In the genomic region with DNA sequence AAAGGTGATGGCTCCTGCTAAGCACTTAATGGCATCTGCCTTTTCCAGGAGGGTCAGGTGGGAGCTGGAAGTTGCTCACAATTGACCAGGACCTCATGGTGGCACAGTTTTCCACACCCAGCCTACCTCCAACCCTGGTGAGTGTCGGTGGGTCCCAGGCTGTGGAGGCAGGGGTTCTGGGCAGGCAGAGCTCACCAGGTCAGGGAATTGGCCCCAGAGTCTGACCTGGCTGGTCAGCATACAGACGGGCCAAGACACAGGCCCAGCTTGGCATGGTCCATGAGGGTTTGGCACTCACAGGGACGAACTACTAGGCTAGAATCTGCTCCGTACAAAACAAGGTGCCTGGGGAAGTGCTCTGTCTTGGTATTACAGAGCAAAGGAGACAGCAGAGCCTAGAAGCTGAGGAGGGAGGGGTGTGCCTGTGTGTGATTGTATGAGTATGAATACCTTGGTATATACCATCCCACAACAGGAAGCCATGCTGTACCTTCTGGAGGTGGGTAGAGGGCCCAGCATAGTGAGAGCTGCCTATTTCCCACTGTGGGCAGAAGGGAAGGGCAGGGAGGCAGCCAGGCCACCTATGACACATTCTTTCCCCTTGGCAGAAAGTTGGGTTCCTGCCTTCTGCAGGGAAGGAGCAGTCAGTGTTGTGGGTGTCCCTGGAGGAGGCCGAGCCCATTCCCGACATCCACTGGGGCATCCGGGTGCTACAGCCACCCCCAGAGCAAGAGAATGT, we compare ENCODE assay signal across 34 cellular contexts. TPM values are rescaled to one million over a fixed set of nuclear protein-coding genes. Genes with fewer than 3 reads are reported as not detected.
"Had no signal": no experiment of that assay in that cellular context is flagged by ENCODE, and none has a peak within 500 bp of the region (broad histone marks: within the 10 kb centered on the region; RNA-seq: fewer than 3 reads in every experiment).

No MANE protein-coding gene starts in this region.

- H3K9me3 Mint-ChIP-seq: activated B cell treated with CpG ODN at 0.5 μM for 24 hours; activated CD4-positive, alpha-beta memory T cell treated with anti-CD3 and anti-CD28 coated beads for 36 hours; activated naive CD8-positive, alpha-beta T cell treated with anti-CD3 and anti-CD28 coated beads, Interleukin-2, amount 10 ng/mL, durations not matched to agents 7 days and 5 days; activated T-cell treated with anti-CD3 and anti-CD28 coated beads, Interleukin-2, amount 50 U/mL, for 72 hours; activated T-helper 17 cell treated with anti-CD3 and anti-CD28 coated beads, Interleukin-2, amount 50 U/mL, for 72 hours; T-cell had no signal

- H3K27me3 Mint-ChIP-seq: activated B cell treated with CpG ODN at 0.5 μM for 24 hours; activated CD4-positive, alpha-beta memory T cell treated with anti-CD3 and anti-CD28 coated beads for 36 hours; activated naive CD8-positive, alpha-beta T cell treated with anti-CD3 and anti-CD28 coated beads, Interleukin-2, amount 10 ng/mL, durations not matched to agents 7 days and 5 days; activated T-helper 17 cell treated with anti-CD3 and anti-CD28 coated beads, Interleukin-2, amount 50 U/mL, for 72 hours had no signal

- H3K4me1 Mint-ChIP-seq: activated B cell treated with CpG ODN at 0.5 μM for 24 hours had no signal

- H3K27ac Mint-ChIP-seq: activated B cell treated with CpG ODN at 0.5 μM for 24 hours; activated CD4-positive, alpha-beta memory T cell treated with anti-CD3 and anti-CD28 coated beads for 36 hours; activated T-cell treated with anti-CD3 and anti-CD28 coated beads, Interleukin-2, amount 50 U/mL, for 72 hours; activated T-helper 17 cell treated with anti-CD3 and anti-CD28 coated beads, Interleukin-2, amount 50 U/mL, for 72 hours; T-cell had no signal

- H3K4me3 Mint-ChIP-seq: activated B cell treated with CpG ODN at 0.5 μM for 24 hours; activated CD4-positive, alpha-beta memory T cell treated with anti-CD3 and anti-CD28 coated beads for 36 hours; activated naive CD8-positive, alpha-beta T cell treated with anti-CD3 and anti-CD28 coated beads, Interleukin-2, amount 10 ng/mL, durations not matched to agents 7 days and 5 days; activated T-cell treated with anti-CD3 and anti-CD28 coated beads, Interleukin-2, amount 50 U/mL, for 72 hours; activated T-helper 17 cell treated with anti-CD3 and anti-CD28 coated beads, Interleukin-2, amount 50 U/mL, for 72 hours; T-cell had no signal

- DNase-seq: activated B cell treated with CpG ODN at 0.5 μM for 24 hours; activated CD4-positive, alpha-beta memory T cell treated with anti-CD3 and anti-CD28 coated beads for 36 hours; activated CD4-positive, alpha-beta T cell treated with anti-CD3 and anti-CD28 coated beads for 4 hours; activated CD4-positive, alpha-beta T cell treated with anti-CD3 and anti-CD28 coated beads, Interleukin-2, amount 50 U/mL, for 1 hour; activated CD4-positive, CD25-positive, alpha-beta regulatory T cell treated with anti-CD3 and anti-CD28 coated beads, Interleukin-2, amount 50 U/mL, for 72 hours; activated CD8-positive, alpha-beta memory T cell treated with anti-CD3 and anti-CD28 coated beads, Interleukin-2, amount 50 U/mL, for 4 hours; activated effector memory CD4-positive, alpha-beta T cell treated with anti-CD3 and anti-CD28 coated beads, Interleukin-2, amount 50 U/mL, for 16 hours; activated naive CD4-positive, alpha-beta T cell; activated naive CD4-positive, alpha-beta T cell treated with anti-CD3 and anti-CD28 coated beads, Interleukin-2, amount 50 U/mL, for 16 hours; activated naive CD8-positive, alpha-beta T cell treated with anti-CD3 and anti-CD28 coated beads, Interleukin-2, amount 10 ng/mL, durations not matched to agents 7 days and 5 days; activated T-cell treated with anti-CD3 and anti-CD28 coated beads for 4 hours; activated T-cell treated with anti-CD3 and anti-CD28 coated beads, Interleukin-2, amount 50 U/mL, for 72 hours; body of pancreas; Kasumi-1; KG1; MG63; NCI-H1048; NCI-H1436 treated with DMSO at 0.1 percent for 48 hours; NCI-H1694 treated with DMSO at 0.1 percent for 48 hours; NCI-H2029; NCI-H510A; NCI-H526; NCI-H748 treated with DMSO at 0.1 percent for 48 hours; NK-92 treated with Interleukin-12 subunit alpha and Interleukin-12 subunit beta, amount 100 ng/mL, for 24 hours; PC-3; Peyer's patch; RPMI8226; SIG-M5; T-cell; T-helper 2 cell; T-helper 9 cell had no signal

- ATAC-seq: activated T-cell treated with anti-CD3 and anti-CD28 coated beads, Interleukin-2, amount 50 U/mL, for 72 hours; activated T-helper 17 cell treated with anti-CD3 and anti-CD28 coated beads, Interleukin-2, amount 50 U/mL, for 72 hours; body of pancreas; PC-3; Right ventricle myocardium inferior; SK-N-SH treated with all-trans-retinoic acid at 6 μM for 48 hours; T-cell had no signal

RNA-seq across cellular contexts. Expression of a gene that starts 38.8 kb away (rescaled TPM):
- total RNA-seq: activated B cell treated with CpG ODN at 0.5 μM for 24 hours; activated CD4-positive, alpha-beta memory T cell treated with anti-CD3 and anti-CD28 coated beads for 36 hours; Right ventricle myocardium inferior had no signal
